Comparison of ENCODE assay signal across 1 cellular context in the genomic region with DNA sequence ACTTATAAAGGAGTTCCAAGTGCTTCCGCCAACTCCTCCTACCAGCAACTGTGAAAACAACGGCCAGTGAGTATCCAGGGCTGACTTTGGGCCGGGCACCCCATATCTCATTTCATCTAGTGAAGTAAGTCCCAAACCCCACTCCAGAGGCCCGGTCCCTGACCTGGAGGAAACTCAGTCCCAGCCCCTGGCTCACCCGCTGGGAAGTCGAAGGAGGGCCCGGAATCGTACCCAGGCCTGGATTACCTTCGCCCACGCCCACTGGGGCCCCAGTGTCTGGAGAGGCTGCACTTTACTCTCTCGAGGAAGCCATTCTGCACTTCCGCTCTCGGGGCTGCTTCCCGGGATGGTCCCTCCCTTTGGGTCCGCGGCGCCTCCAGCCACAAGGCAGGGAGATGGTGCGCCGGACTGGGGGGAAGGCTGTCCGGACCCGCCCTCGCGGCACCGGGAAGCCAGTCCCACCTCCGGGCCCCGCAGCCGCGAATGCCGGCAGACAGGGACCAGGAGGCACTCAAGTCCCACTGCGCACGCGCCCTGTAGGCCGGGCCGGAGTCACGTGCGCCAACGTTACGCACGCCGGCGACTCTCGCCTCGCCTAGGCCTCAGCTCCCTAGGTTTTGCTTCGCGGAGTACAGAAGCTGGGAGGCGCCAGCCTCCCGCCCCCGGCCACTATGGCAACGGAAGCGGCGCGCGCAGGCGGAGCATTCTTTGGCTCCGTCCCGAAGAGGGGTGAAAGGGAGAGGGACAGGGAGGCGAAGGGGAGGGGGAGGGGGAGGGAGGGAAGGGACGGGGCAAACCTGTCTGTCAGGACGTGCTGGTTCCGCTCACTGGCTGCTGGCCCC.
A peak's percentile ranks its signal among the peaks of the same experiment; 100 is the strongest.
TF ChIP-seq lines count a peak whose summit lies in the region.

A gene with protein sequence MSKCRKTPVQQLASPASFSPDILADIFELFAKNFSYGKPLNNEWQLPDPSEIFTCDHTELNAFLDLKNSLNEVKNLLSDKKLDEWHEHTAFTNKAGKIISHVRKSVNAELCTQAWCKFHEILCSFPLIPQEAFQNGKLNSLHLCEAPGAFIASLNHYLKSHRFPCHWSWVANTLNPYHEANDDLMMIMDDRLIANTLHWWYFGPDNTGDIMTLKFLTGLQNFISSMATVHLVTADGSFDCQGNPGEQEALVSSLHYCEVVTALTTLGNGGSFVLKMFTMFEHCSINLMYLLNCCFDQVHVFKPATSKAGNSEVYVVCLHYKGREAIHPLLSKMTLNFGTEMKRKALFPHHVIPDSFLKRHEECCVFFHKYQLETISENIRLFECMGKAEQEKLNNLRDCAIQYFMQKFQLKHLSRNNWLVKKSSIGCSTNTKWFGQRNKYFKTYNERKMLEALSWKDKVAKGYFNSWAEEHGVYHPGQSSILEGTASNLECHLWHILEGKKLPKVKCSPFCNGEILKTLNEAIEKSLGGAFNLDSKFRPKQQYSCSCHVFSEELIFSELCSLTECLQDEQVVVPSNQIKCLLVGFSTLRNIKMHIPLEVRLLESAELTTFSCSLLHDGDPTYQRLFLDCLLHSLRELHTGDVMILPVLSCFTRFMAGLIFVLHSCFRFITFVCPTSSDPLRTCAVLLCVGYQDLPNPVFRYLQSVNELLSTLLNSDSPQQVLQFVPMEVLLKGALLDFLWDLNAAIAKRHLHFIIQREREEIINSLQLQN (minus strand): TSS at position 513 of the 842 bp plus-strand sequence. CDS start 3,482 bp downstream, outside the sequence.

TF ChIP-seq in HepG2, 621 proteins besides CTCF, POLR2A, EP300 and RAD21 (continued from another document and continues in another):
- TF ChIP-seq, protein P1, sequence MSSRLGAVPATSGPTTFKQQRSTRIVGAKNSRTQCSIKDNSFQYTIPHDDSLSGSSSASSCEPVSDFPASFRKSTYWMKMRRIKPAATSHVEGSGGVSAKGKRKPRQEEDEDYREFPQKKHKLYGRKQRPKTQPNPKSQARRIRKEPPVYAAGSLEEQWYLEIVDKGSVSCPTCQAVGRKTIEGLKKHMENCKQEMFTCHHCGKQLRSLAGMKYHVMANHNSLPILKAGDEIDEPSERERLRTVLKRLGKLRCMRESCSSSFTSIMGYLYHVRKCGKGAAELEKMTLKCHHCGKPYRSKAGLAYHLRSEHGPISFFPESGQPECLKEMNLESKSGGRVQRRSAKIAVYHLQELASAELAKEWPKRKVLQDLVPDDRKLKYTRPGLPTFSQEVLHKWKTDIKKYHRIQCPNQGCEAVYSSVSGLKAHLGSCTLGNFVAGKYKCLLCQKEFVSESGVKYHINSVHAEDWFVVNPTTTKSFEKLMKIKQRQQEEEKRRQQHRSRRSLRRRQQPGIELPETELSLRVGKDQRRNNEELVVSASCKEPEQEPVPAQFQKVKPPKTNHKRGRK (CRISPR knock-in tag; IDR thresholded peaks at IDR 0.05) = 0 out of 2 replicates have a peak, but pooled peaks have one; percentile 57
- TF ChIP-seq KDM1A (CRISPR knock-in tag; IDR thresholded peaks at IDR 0.05) (no peak), NFIB (CRISPR knock-in tag; IDR thresholded peaks at IDR 0.05; ENCODE audit: borderline replicate concordance) (peak; percentile 92), CHD2 (IDR thresholded peaks at IDR 0.05; ENCODE audit: low read depth, low read length) (no peak), ZFP37 (CRISPR knock-in tag; IDR thresholded peaks at IDR 0.05; ENCODE audit: borderline replicate concordance) (peak; percentile 98), TBX2 (CRISPR knock-in tag; IDR thresholded peaks at IDR 0.05; ENCODE audit: borderline replicate concordance) (peak; percentile 97), MXI1 (IDR thresholded peaks at IDR 0.05; ENCODE audit: borderline replicate concordance, low read depth, low read length) (peak; percentile 82; the same call in 1 of the 3 replicates), NR2F6 (IDR thresholded peaks at IDR 0.05) (no peak), NR2F6 (CRISPR knock-in tag; IDR thresholded peaks at IDR 0.05) (no peak; the same call in 1 of the 2 replicates), ZBTB42 (CRISPR knock-in tag; IDR thresholded peaks at IDR 0.05) (peak; percentile 62; the same call in 1 of the 2 replicates), SOX13 (IDR thresholded peaks at IDR 0.05) (no peak; the same call in 1 of the 2 replicates), SOX13 (CRISPR knock-in tag; conservative IDR thresholded peaks at IDR 0.05 in 1 of 2, IDR thresholded peaks at IDR 0.05 in 1 of 2) (peak in 1 of 2 experiments; percentile 65; a peak in 1 of 4 replicates), SKI (IDR thresholded peaks at IDR 0.05; ENCODE audit: partially characterized antibody) (peak; percentile 82), ZNF749 (CRISPR knock-in tag; IDR thresholded peaks at IDR 0.05; ENCODE audit: borderline replicate concordance) (no peak; the same call in 1 of the 2 replicates), MAFK (conservative IDR thresholded peaks at IDR 0.05 in 1 of 2, IDR thresholded peaks at IDR 0.05 in 1 of 2; ENCODE audit: low read length in 2 of 2) (no peak), ATF1 (CRISPR knock-in tag; IDR thresholded peaks at IDR 0.05) (no peak), ISX (CRISPR knock-in tag; conservative IDR thresholded peaks at IDR 0.05) (peak; percentile 65; the same call in 1 of the 2 replicates), ZNF83 (CRISPR knock-in tag; IDR thresholded peaks at IDR 0.05; ENCODE audit: borderline replicate concordance) (no peak; the same call in none of the 2 replicates), ZNF256 (CRISPR knock-in tag; conservative IDR thresholded peaks at IDR 0.05) (peak; percentile 96), ZNF562 (CRISPR knock-in tag; IDR thresholded peaks at IDR 0.05; ENCODE audit: borderline replicate concordance) (peak; percentile 84; the same call in 1 of the 2 replicates), PRPF4 (IDR thresholded peaks at IDR 0.05; ENCODE audit: low read depth, low read length, poor library complexity, severe bottlenecking) (no peak), EED (CRISPR knock-in tag; IDR thresholded peaks at IDR 0.05) (peak; percentile 92), ZSCAN21 (CRISPR knock-in tag; IDR thresholded peaks at IDR 0.05; ENCODE audit: borderline replicate concordance) (peak; percentile 92), CEBPB (IDR thresholded peaks at IDR 0.05; ENCODE audit: borderline replicate concordance, low read depth, low read length) (no peak), ZNF329 (CRISPR knock-in tag; IDR thresholded peaks at IDR 0.05; ENCODE audit: low read depth) (peak; percentile 90)
- TF ChIP-seq, protein P2, sequence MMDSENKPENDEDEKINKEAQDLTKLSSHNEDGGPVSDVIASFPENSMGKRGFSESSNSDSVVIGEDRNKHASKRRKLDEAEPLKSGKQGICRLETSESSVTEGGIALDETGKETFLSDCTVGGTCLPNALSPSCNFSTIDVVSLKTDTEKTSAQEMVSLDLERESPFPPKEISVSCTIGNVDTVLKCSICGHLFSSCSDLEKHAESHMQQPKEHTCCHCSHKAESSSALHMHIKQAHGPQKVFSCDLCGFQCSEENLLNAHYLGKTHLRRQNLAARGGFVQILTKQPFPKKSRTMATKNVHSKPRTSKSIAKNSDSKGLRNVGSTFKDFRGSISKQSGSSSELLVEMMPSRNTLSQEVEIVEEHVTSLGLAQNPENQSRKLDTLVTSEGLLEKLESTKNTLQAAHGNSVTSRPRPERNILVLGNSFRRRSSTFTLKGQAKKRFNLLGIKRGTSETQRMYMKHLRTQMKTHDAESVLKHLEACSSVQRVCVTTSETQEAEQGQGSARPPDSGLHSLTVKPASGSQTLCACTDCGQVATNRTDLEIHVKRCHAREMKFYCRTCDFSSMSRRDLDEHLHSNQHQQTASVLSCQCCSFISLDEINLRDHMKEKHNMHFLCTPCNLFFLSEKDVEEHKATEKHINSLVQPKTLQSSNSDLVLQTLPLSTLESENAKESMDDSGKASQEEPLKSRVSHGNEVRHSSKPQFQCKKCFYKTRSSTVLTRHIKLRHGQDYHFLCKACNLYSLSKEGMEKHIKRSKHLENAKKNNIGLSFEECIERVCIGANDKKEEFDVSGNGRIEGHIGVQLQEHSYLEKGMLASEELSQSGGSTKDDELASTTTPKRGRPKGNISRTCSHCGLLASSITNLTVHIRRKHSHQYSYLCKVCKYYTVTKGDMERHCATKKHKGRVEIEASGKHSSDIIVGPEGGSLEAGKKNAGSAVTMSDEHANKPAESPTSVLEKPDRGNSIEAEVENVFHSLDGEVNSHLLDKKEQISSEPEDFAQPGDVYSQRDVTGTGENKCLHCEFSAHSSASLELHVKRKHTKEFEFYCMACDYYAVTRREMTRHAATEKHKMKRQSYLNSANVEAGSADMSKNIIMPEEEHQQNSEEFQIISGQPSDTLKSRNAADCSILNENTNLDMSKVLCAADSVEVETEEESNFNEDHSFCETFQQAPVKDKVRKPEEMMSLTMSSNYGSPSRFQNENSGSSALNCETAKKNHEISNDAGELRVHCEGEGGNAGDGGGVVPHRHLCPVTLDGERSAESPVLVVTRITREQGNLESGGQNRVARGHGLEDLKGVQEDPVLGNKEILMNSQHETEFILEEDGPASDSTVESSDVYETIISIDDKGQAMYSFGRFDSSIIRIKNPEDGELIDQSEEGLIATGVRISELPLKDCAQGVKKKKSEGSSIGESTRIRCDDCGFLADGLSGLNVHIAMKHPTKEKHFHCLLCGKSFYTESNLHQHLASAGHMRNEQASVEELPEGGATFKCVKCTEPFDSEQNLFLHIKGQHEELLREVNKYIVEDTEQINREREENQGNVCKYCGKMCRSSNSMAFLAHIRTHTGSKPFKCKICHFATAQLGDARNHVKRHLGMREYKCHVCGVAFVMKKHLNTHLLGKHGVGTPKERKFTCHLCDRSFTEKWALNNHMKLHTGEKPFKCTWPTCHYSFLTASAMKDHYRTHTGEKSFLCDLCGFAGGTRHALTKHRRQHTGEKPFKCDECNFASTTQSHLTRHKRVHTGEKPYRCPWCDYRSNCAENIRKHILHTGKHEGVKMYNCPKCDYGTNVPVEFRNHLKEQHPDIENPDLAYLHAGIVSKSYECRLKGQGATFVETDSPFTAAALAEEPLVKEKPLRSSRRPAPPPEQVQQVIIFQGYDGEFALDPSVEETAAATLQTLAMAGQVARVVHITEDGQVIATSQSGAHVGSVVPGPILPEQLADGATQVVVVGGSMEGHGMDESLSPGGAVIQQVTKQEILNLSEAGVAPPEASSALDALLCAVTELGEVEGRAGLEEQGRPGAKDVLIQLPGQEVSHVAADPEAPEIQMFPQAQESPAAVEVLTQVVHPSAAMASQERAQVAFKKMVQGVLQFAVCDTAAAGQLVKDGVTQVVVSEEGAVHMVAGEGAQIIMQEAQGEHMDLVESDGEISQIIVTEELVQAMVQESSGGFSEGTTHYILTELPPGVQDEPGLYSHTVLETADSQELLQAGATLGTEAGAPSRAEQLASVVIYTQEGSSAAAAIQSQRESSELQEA (CRISPR knock-in tag; IDR thresholded peaks at IDR 0.05; ENCODE audit: not compliant biosample characterization) = peak; percentile 97
- TF ChIP-seq, protein P3, sequence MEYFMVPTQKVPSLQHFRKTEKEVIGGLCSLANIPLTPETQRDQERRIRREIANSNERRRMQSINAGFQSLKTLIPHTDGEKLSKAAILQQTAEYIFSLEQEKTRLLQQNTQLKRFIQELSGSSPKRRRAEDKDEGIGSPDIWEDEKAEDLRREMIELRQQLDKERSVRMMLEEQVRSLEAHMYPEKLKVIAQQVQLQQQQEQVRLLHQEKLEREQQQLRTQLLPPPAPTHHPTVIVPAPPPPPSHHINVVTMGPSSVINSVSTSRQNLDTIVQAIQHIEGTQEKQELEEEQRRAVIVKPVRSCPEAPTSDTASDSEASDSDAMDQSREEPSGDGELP (IDR thresholded peaks at IDR 0.05; ENCODE audit: borderline replicate concordance, low read depth) = 0 out of 2 replicates have a peak, but pooled peaks have one; percentile 29
- TF ChIP-seq, protein P4, sequence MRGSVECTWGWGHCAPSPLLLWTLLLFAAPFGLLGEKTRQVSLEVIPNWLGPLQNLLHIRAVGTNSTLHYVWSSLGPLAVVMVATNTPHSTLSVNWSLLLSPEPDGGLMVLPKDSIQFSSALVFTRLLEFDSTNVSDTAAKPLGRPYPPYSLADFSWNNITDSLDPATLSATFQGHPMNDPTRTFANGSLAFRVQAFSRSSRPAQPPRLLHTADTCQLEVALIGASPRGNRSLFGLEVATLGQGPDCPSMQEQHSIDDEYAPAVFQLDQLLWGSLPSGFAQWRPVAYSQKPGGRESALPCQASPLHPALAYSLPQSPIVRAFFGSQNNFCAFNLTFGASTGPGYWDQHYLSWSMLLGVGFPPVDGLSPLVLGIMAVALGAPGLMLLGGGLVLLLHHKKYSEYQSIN (CRISPR knock-in tag; IDR thresholded peaks at IDR 0.05; ENCODE audit: borderline replicate concordance) = no peak
- TF ChIP-seq, protein P5, sequence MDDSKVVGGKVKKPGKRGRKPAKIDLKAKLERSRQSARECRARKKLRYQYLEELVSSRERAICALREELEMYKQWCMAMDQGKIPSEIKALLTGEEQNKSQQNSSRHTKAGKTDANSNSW (CRISPR knock-in tag; IDR thresholded peaks at IDR 0.05; ENCODE audit: borderline replicate concordance) = peak; percentile 94; the same call in 1 of the 2 replicates
- TF ChIP-seq, protein P6, sequence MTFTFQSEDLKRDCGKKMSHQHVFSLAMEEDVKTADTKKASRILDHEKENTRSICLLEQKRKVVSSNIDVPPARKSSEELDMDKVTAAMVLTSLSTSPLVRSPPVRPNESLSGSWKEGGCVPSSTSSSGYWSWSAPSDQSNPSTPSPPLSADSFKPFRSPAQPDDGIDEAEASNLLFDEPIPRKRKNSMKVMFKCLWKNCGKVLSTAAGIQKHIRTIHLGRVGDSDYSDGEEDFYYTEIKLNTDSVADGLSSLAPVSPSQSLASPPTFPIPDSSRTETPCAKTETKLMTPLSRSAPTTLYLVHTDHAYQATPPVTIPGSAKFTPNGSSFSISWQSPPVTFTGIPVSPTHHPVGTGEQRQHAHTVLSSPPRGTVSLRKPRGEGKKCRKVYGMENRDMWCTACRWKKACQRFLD (CRISPR knock-in tag; IDR thresholded peaks at IDR 0.05; ENCODE audit: borderline replicate concordance) = peak; percentile 97
- TF ChIP-seq, protein P7, sequence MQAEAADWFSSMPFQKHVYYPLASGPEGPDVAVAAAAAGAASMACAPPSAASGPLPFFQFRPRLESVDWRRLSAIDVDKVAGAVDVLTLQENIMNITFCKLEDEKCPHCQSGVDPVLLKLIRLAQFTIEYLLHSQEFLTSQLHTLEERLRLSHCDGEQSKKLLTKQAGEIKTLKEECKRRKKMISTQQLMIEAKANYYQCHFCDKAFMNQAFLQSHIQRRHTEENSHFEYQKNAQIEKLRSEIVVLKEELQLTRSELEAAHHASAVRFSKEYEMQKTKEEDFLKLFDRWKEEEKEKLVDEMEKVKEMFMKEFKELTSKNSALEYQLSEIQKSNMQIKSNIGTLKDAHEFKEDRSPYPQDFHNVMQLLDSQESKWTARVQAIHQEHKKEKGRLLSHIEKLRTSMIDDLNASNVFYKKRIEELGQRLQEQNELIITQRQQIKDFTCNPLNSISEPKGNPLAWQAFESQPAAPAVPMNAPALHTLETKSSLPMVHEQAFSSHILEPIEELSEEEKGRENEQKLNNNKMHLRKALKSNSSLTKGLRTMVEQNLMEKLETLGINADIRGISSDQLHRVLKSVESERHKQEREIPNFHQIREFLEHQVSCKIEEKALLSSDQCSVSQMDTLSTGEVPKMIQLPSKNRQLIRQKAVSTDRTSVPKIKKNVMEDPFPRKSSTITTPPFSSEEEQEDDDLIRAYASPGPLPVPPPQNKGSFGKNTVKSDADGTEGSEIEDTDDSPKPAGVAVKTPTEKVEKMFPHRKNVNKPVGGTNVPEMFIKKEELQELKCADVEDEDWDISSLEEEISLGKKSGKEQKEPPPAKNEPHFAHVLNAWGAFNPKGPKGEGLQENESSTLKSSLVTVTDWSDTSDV (CRISPR knock-in tag; IDR thresholded peaks at IDR 0.05) = no peak; the same call in 1 of the 2 replicates
